19 cellular contexts compared by ENCODE assay signal in the genomic region with DNA sequence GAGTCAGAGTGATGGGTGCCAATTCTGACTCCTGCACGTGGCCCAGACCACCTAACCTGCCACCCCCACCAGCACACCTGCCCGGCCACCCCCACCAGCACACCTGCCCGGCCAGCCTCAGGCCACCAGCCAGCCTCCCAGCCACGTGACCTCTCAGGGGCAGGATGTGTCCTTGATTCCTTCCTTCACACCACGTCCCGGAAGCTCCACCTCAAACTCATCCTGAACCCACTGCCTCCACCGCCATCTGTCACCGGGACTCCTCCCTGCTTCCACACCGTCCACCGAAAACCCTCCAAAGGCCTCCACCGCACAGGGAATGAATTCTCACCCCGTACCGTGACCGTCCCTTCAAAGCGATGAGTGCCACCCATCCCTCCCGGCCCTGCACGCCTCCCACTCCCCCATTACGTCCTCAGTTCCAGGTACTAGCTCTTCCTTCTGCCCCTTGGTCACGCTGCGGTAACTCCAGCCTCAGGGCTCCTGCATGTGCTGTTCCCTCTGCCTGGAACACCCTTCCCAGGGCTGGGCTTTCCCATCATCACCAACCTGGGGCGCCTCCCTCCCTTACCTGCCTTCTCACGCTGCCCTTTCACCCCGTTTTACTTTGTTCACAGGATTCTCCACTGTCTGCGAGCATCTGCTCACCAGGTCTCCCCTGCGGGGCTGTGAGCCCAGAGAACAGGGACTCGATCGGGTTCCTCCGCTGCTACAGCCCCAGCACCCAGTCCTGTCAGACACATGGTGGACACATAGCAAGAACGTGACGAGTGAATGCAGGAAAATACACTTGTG.
DNase-seq lines count a peak whose midpoint lies in the region; ATAC-seq and TF ChIP-seq lines count a peak whose summit lies in the region.
"Had no signal": no experiment of that assay in that cellular context is flagged by ENCODE, and none has a peak within 500 bp of the region (broad histone marks: within the 10 kb centered on the region; RNA-seq: fewer than 3 reads in every experiment).

No MANE protein-coding gene starts in this region.

- H3K27ac ChIP-seq in heart right ventricle (no peak overlapping the region), osteoblast (ENCODE audit: low read depth, low read length) (no peak overlapping the region), vagina (peak overlapping the region; percentile 59), GM23248 (no peak overlapping the region)
- H3K27ac ChIP-seq: esophagus muscularis mucosa, gastroesophageal sphincter, ovary, VCaP had no signal

- H3K79me2 ChIP-seq in osteoblast (ENCODE audit: insufficient read depth, low read length) (peaks cover 88% of the 10 kb centered on the region), GM23248 (ENCODE audit: insufficient read depth) (peaks cover 74% of the 10 kb centered on the region)

- H4K20me1 ChIP-seq in osteoblast (ENCODE audit: insufficient read depth, low read length) (no peaks in the 10 kb centered on the region), GM23248 (ENCODE audit: insufficient read depth) (no peaks in the 10 kb centered on the region)

- H3K4me3 ChIP-seq in heart right ventricle (no peak overlapping the region), osteoblast (ENCODE audit: insufficient read depth, low read length) (no peak overlapping the region), vagina (no peak overlapping the region), GM23248 (no peak overlapping the region)
- H3K4me3 ChIP-seq: esophagus muscularis mucosa, gastroesophageal sphincter, HAP-1, ovary had no signal

- in situ Hi-C loops in GM23248 (cut with MboI) = no loop called here

- H3K9me3 ChIP-seq in heart right ventricle (no peaks in the 10 kb centered on the region), osteoblast (ENCODE audit: low read depth, low read length) (no peaks in the 10 kb centered on the region), vagina (no peaks in the 10 kb centered on the region), GM23248 (ENCODE audit: low read depth) (no peaks in the 10 kb centered on the region)
- H3K9me3 ChIP-seq: esophagus muscularis mucosa, gastroesophageal sphincter, HAP-1, ovary had no signal

- no peak overlapping the region for H2AFZ ChIP-seq in osteoblast (ENCODE audit: low read length)
- H2AFZ ChIP-seq in GM23248 = no peak overlapping the region

- no peak for TF ChIP-seq POLR2A in vagina (IDR thresholded peaks at IDR 0.05)

- H3K4me1 ChIP-seq in heart right ventricle = peaks cover 3 to 45% (median 23%) of the 10 kb centered on the region in 9 donors
- peaks cover 40% of the 10 kb centered on the region for H3K4me1 ChIP-seq in osteoblast (ENCODE audit: insufficient read depth, low read length)
- H3K4me1 ChIP-seq in vagina = peaks cover 50% of the 10 kb centered on the region
- H3K4me1 ChIP-seq in GM23248 (ENCODE audit: insufficient read depth) = peaks cover 35% of the 10 kb centered on the region
- H3K4me1 ChIP-seq: HAP-1 had no signal

- no peak overlapping the region for H3K9ac ChIP-seq in GM23248

- H3F3A ChIP-seq in GM23248 (ENCODE audit: insufficient read depth) = peaks cover 14% of the 10 kb centered on the region

- H3K9me2 ChIP-seq in GM23248 (ENCODE audit: insufficient read depth) = no peaks in the 10 kb centered on the region

- 86 to 88% methylated on average over 28 to 30 of the region's 30 CpGs for WGBS in heart right ventricle, 2 donors
- 88 to 91% methylated on average over 28 to 30 of the region's 30 CpGs for WGBS in GM23248 (ENCODE audit: low coverage in 1 of 2, low lambda C conversion rate in 2 of 2, missing lambda C conversion rate in 2 of 2), 2 experiments

- H3K36me3 ChIP-seq in heart right ventricle (no peaks in the 10 kb centered on the region), osteoblast (ENCODE audit: insufficient read depth, low read length) (peaks cover 19% of the 10 kb centered on the region), vagina (no peaks in the 10 kb centered on the region), GM23248 (ENCODE audit: low read depth) (no peaks in the 10 kb centered on the region)
- H3K36me3 ChIP-seq: esophagus muscularis mucosa, gastroesophageal sphincter, HAP-1, ovary had no signal

- intact Hi-C loops in Right ventricle myocardium superior (cut with DNase I) (no loop called here), heart right ventricle (cut with DNase I) (no loop called here), vagina (cut with DNase I) (no loop called here)

- H3K27me3 ChIP-seq in heart right ventricle = peaks cover 0 to 7% (median 0%) of the 10 kb centered on the region in 7 donors
- H3K27me3 ChIP-seq in osteoblast (ENCODE audit: insufficient read depth, low read length) = no peaks in the 10 kb centered on the region
- H3K27me3 ChIP-seq in vagina = no peaks in the 10 kb centered on the region
- no peaks in the 10 kb centered on the region for H3K27me3 ChIP-seq in GM23248 (replicated peaks; ENCODE audit: insufficient read depth)
- H3K27me3 ChIP-seq: esophagus muscularis mucosa, gastroesophageal sphincter, ovary had no signal

- H3K4me2 ChIP-seq in osteoblast (ENCODE audit: insufficient read depth, low read length) (no peak overlapping the region), GM23248 (ENCODE audit: unreplicated experiment) (no peak overlapping the region)

- DNase-seq in Right ventricle myocardium superior (peak; percentile 34), heart right ventricle (no peak), islet precursor cell (peak; percentile 37), osteoblast (ENCODE audit: insufficient read length, low spot score, missing footprints) (peak; percentile 53), vagina (ENCODE audit: extremely low spot score in 2 of 2) (peak; percentile 82 to 92), GM23248 (no peak), COLO668 (lab: John Stamatoyannopoulos, UW; ENCODE audit: unreplicated experiment) (no peak)
- DNase-seq: activated CD8-positive, alpha-beta T cell treated with anti-CD3 and anti-CD28 coated beads, Interleukin-2, amount 10 ng/mL, durations not matched to agents 7 days and 5 days; CD4-positive, CD25-positive, alpha-beta regulatory T cell; central memory CD4-positive, alpha-beta T cell; NCI-H1417; NCI-H524 treated with DMSO at 0.1 percent for 48 hours; stimulated activated CD4-positive, alpha-beta T cell treated with anti-CD3 and anti-CD28 coated beads, Interleukin-4, amount 100 ng/mL, for 1 hour had no signal

- TF ChIP-seq CTCF in heart right ventricle (IDR thresholded peaks at IDR 0.05) (no peak), osteoblast (IDR thresholded peaks at IDR 0.05; ENCODE audit: extremely low read depth, low read depth, low read length) (no peak), vagina (IDR thresholded peaks at IDR 0.05) (no peak)

- ATAC-seq in Right ventricle myocardium superior (ENCODE audit: poor library complexity) (no peak), heart right ventricle (no peak)
- ATAC-seq: activated CD8-positive, alpha-beta T cell treated with anti-CD3 and anti-CD28 coated beads, Interleukin-2, amount 10 ng/mL, durations not matched to agents 7 days and 5 days; gastroesophageal sphincter; T-cell had no signal

Comparison
In these comparisons a context has a peak if more than half of its experiments do, and no peak if none do; other contexts are left out.
1. DNase-seq: peak in Right ventricle myocardium superior (single experiment), islet precursor cell (single experiment), osteoblast (single experiment) and vagina (2 of 2); none in heart right ventricle (0 of 2), GM23248 (single experiment) and COLO668 (single experiment).